ENCODE assay signal across 8 cellular contexts in the genomic region with DNA sequence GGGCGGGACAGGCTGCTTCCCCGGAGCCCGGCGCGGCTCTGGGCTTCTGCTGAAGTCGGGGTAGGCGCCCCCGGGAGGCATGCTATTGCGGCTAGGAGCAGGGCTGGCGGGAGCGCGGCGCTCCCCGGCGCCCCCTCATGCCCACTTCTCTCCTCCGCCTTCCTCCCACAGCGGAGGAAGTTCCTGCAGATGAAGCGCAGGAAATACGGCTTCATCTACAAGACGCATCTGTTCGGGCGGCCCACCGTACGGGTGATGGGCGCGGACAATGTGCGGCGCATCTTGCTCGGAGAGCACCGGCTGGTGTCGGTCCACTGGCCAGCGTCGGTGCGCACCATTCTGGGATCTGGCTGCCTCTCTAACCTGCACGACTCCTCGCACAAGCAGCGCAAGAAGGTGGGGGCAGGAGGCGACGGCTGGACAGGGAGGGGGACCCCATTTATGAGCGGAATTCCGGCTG.
A peak's percentile ranks its signal among the peaks of the same experiment; 100 is the strongest.
DNase-seq lines count a peak whose midpoint lies in the region.

No MANE protein-coding gene starts in this region.

- H3K27me3 ChIP-seq in rectal smooth muscle tissue (ENCODE audit: control insufficient read depth, insufficient read depth, low read length), result peaks cover 37% of the 10 kb centered on the region

- H3K4me3 ChIP-seq in rectal smooth muscle tissue (ENCODE audit: low read length), result peak overlapping the region; percentile 11

- H3K4me1 ChIP-seq in rectal smooth muscle tissue (ENCODE audit: control insufficient read depth, insufficient read depth, low read length), result no peaks in the 10 kb centered on the region

- peak; percentile 17 for DNase-seq in NCI-H1105 treated with DMSO at 0.1 percent for 48 hours (lab: John Stamatoyannopoulos, UW)
- no peak for DNase-seq in NCI-H1105 (lab: John Stamatoyannopoulos, UW)
- DNase-seq in NCI-H2171 treated with DMSO at 0.1 percent for 48 hours (lab: John Stamatoyannopoulos, UW), result peak; percentile 55
- DNase-seq in ecto neural progenitor cell (ENCODE audit: low spot score), result peak; percentile 71
- no peak for DNase-seq in NCI-H226
- no peak for DNase-seq in middle frontal gyrus (ENCODE audit: extremely low spot score, low spot score)
- no peak for DNase-seq in activated effector memory CD4-positive, alpha-beta T cell treated with Interleukin-2 at 50 U/mL for 16 hours

- no peaks in the 10 kb centered on the region for H3K36me3 ChIP-seq in rectal smooth muscle tissue (ENCODE audit: control insufficient read depth, insufficient read depth, low read length)

- H3K9ac ChIP-seq in rectal smooth muscle tissue (ENCODE audit: low read length), result no peak overlapping the region

- H3K27ac ChIP-seq in rectal smooth muscle tissue (ENCODE audit: low read depth, low read length), result no peak overlapping the region

Comparison
In these comparisons a context has a peak if more than half of its experiments do, and no peak if none do; other contexts are left out.
1. DNase-seq: peak in NCI-H1105 treated with DMSO at 0.1 percent for 48 hours (single experiment), NCI-H2171 treated with DMSO at 0.1 percent for 48 hours (single experiment) and ecto neural progenitor cell (single experiment); none in NCI-H1105 (single experiment), NCI-H226 (single experiment), middle frontal gyrus (single experiment) and activated effector memory CD4-positive, alpha-beta T cell treated with Interleukin-2 at 50 U/mL for 16 hours (single experiment).